9 cellular contexts compared by ENCODE assay signal in genomic region chr9:6055213-6055612, GRCh38. TPM values are rescaled to one million over a fixed set of nuclear protein-coding genes. Genes with fewer than 3 reads are reported as not detected.
DNase-seq lines count a peak whose midpoint lies in the region; ATAC-seq and TF ChIP-seq lines count a peak whose summit lies in the region.
"Had no signal": no experiment of that assay in that cellular context is flagged by ENCODE, and none has a peak within 500 bp of the region (broad histone marks: within the 10 kb centered on the region; RNA-seq: fewer than 3 reads in every experiment).

No MANE protein-coding gene starts in this region.

- no peak for ATAC-seq in HG03135 (IDR thresholded peaks at IDR 0.05; ENCODE audit: unreplicated experiment)

- no peaks in the 10 kb centered on the region for H3K23me2 ChIP-seq in H9 (ENCODE audit: insufficient read length, low read depth, low read length, poor library complexity, severe bottlenecking)

- H3K4ac ChIP-seq in H9 (ENCODE audit: low read depth, low read length) = no peak overlapping the region

- H4K8ac ChIP-seq in H9 (replicated peaks; ENCODE audit: insufficient read length, low read depth, low read length) = no peak overlapping the region

- no peaks in the 10 kb centered on the region for H3K36me3 ChIP-seq in SU-DHL-6 (ENCODE audit: low read length)
- H3K36me3 ChIP-seq: BLaER1 treated with 17β-estradiol and CSF1 and Interleukin-3, amounts not matched to agents 10 nM and 100 nM had no signal

- no peaks in the 10 kb centered on the region for H3K79me2 ChIP-seq in H9 (ENCODE audit: insufficient read depth, low read length)
- H3K79me2 ChIP-seq in SU-DHL-6 (ENCODE audit: insufficient read depth, low read length) = no peaks in the 10 kb centered on the region

- peaks cover 2% of the 10 kb centered on the region; the same call in 1 of the 2 replicates for H3K4me1 ChIP-seq in H9 (ENCODE audit: insufficient read depth, low read length)

- no peak overlapping the region for H3K18ac ChIP-seq in H9 (ENCODE audit: insufficient read length, low read depth, low read length)

- H2BK20ac ChIP-seq in H9 (ENCODE audit: low read depth, low read length, poor library complexity, severe bottlenecking) = no peak overlapping the region

- H2AFZ ChIP-seq in H9 (ENCODE audit: low read length) = no peak overlapping the region
- peak overlapping the region; percentile 60 for H2AFZ ChIP-seq in SU-DHL-6 (ENCODE audit: low read depth, low read length, severe bottlenecking)

- no peak overlapping the region for H3K23ac ChIP-seq in H9 (ENCODE audit: insufficient read length, low read depth, low read length)

- H3K9me3 Mint-ChIP-seq in H9 = peaks cover 6 to 9% of the 10 kb centered on the region in 2 experiments; a peak in 4 of 5 replicates

- no peak overlapping the region for H4K91ac ChIP-seq in H9 (ENCODE audit: insufficient read length, low read depth, low read length)

- no peaks in the 10 kb centered on the region for H3K9me2 ChIP-seq in SU-DHL-6 (replicated peaks; ENCODE audit: insufficient read depth, low read length)

- no peak overlapping the region for H3K27ac Mint-ChIP-seq in H9

- no peak overlapping the region for H3K27ac ChIP-seq in H9 (ENCODE audit: insufficient read length, low read depth, low read length)
- H3K27ac ChIP-seq in SU-DHL-6 (ENCODE audit: low read depth, low read length) = no peak overlapping the region
- H3K27ac ChIP-seq: BLaER1 treated with 17β-estradiol and CSF1 and Interleukin-3, amounts not matched to agents 10 nM and 100 nM had no signal

- H4K20me1 ChIP-seq in H9 (ENCODE audit: control insufficient read depth, insufficient read depth, insufficient read length) = no peaks in the 10 kb centered on the region
- no peaks in the 10 kb centered on the region for H4K20me1 ChIP-seq in SU-DHL-6 (ENCODE audit: low read depth, low read length)
- H4K20me1 ChIP-seq: BLaER1 treated with 17β-estradiol and CSF1 and Interleukin-3, amounts not matched to agents 10 nM and 100 nM had no signal

- H3F3A ChIP-seq in SU-DHL-6 (ENCODE audit: insufficient read depth) = peaks cover 15% of the 10 kb centered on the region

- H3K14ac ChIP-seq in H9 (ENCODE audit: insufficient read depth, low read length) = no peak overlapping the region

- H2AK5ac ChIP-seq in H9 (ENCODE audit: insufficient read length, low read length) = no peak overlapping the region

- no peak overlapping the region for H3T11ph ChIP-seq in H9 (ENCODE audit: low read length)

- no peak overlapping the region for H2BK15ac ChIP-seq in H9 (ENCODE audit: low read depth, low read length)

- no peaks in the 10 kb centered on the region for H3K36me3 Mint-ChIP-seq in H9 (ENCODE audit: insufficient read depth in 1 of 3, low read depth in 3 of 3)

- H3K4me2 ChIP-seq in H9 (ENCODE audit: insufficient read depth, insufficient read length, low read length) = no peak overlapping the region
- H3K4me2 ChIP-seq in SU-DHL-6 (ENCODE audit: low read depth, low read length, poor library complexity, severe bottlenecking) = no peak overlapping the region
- H3K4me2 ChIP-seq: BLaER1 treated with 17β-estradiol and CSF1 and Interleukin-3, amounts not matched to agents 10 nM and 100 nM had no signal

- no peak overlapping the region for H3K56ac ChIP-seq in H9 (ENCODE audit: insufficient read length, low read depth, low read length)

- H3K4me3 Mint-ChIP-seq in H9 = no peak overlapping the region

- H3K4me1 Mint-ChIP-seq in H9 = peaks cover 7 to 10% of the 10 kb centered on the region in 2 experiments

- DNase-seq in NCI-H510A treated with DMSO at 0.1 percent for 48 hours (lab: John Stamatoyannopoulos, UW) (peak; percentile 24), NCI-H510A (lab: John Stamatoyannopoulos, UW) (no peak), H9 (peak; percentile 38), NCI-H1105 treated with DMSO at 0.1 percent for 48 hours (lab: John Stamatoyannopoulos, UW) (peak; percentile 76), epidermal melanocyte (ENCODE audit: insufficient read length, low spot score) (peak; percentile 42), myocyte (ENCODE audit: low read depth) (peak; percentile 82)

- no peak overlapping the region for H3K9ac ChIP-seq in H9 (ENCODE audit: extremely low read depth, insufficient read length, low read length)
- no peak overlapping the region for H3K9ac ChIP-seq in SU-DHL-6 (ENCODE audit: low read length)
- H3K9ac ChIP-seq: BLaER1 treated with 17β-estradiol and CSF1 and Interleukin-3, amounts not matched to agents 10 nM and 100 nM had no signal

- WGBS in H9 (ENCODE audit: extremely low coverage, insufficient read length, low lambda C conversion rate) = no CpG with 5 or more reads among the region's 2 CpGs

- H2BK12ac ChIP-seq in H9 (ENCODE audit: insufficient read length, low read depth, low read length) = no peak overlapping the region

- TF ChIP-seq CTCF in H9 (conservative IDR thresholded peaks at IDR 0.05) = peak; percentile 77
- TF ChIP-seq CTCF in SU-DHL-6 (IDR thresholded peaks at IDR 0.05; ENCODE audit: insufficient read depth, low read length, poor library complexity, severe bottlenecking) = peak; percentile 63

- H3K27me3 ChIP-seq in H9 (ENCODE audit: insufficient read depth, low read length) (no peaks in the 10 kb centered on the region), SU-DHL-6 (ENCODE audit: low read length) (no peaks in the 10 kb centered on the region)
- H3K27me3 ChIP-seq: BLaER1 treated with 17β-estradiol and CSF1 and Interleukin-3, amounts not matched to agents 10 nM and 100 nM had no signal

- H3K27me3 Mint-ChIP-seq in H9 (ENCODE audit: low read depth) = peaks cover 5% of the 10 kb centered on the region

- no peak overlapping the region for H2BK120ac ChIP-seq in H9 (ENCODE audit: low read depth, low read length, poor library complexity, severe bottlenecking)

- no peak overlapping the region for H3K4me3 ChIP-seq in SU-DHL-6 (ENCODE audit: insufficient read depth, low read length, poor library complexity, severe bottlenecking)
- H3K4me3 ChIP-seq: BLaER1 treated with 17β-estradiol and CSF1 and Interleukin-3, amounts not matched to agents 10 nM and 100 nM had no signal

- H3K79me1 ChIP-seq in H9 (ENCODE audit: insufficient read depth, low read depth, low read length, poor library complexity, severe bottlenecking) = no peaks in the 10 kb centered on the region

- H2BK5ac ChIP-seq in H9 (ENCODE audit: insufficient read length, low read length) = no peak overlapping the region

- H4K5ac ChIP-seq in H9 (ENCODE audit: insufficient read length, low read depth, low read length) = no peak overlapping the region

- no peaks in the 10 kb centered on the region for H3K9me3 ChIP-seq in H9 (ENCODE audit: control insufficient read depth, low read depth, low read length)
- H3K9me3 ChIP-seq in SU-DHL-6 (ENCODE audit: insufficient read depth, low read length) = no peaks in the 10 kb centered on the region
- H3K9me3 ChIP-seq: BLaER1 treated with 17β-estradiol and CSF1 and Interleukin-3, amounts not matched to agents 10 nM and 100 nM had no signal

RNA-seq across cellular contexts. Expression of gene RANBP6, which starts 39.8 kb away (rescaled TPM):
- total RNA-seq in H9 (2021) (19.0 and 19.1 TPM in 2 replicates), myocyte (38.3 and 42.0 TPM in 2 replicates)
- polyA plus RNA-seq in myocyte (2012) = 7.4 TPM
